Comparison of ENCODE assay signal across 15 cellular contexts in genomic region chrX:115058276-115058675, GRCh38. TPM values are rescaled to one million over a fixed set of nuclear protein-coding genes. Genes with fewer than 3 reads are reported as not detected.
A peak's percentile ranks its signal among the peaks of the same experiment; 100 is the strongest.
DNase-seq lines count a peak whose midpoint lies in the region; ATAC-seq and TF ChIP-seq lines count a peak whose summit lies in the region.
"Had no signal": no experiment of that assay in that cellular context is flagged by ENCODE, and none has a peak within 500 bp of the region (broad histone marks: within the 10 kb centered on the region; RNA-seq: fewer than 3 reads in every experiment).

No MANE protein-coding gene starts in this region.

- H2AFZ ChIP-seq in ACC112 (ENCODE audit: low read length, unreplicated experiment) = peak overlapping the region; percentile 32

- no peak for ATAC-seq in HG03342 (IDR thresholded peaks at IDR 0.05; ENCODE audit: unreplicated experiment)
- ATAC-seq: stimulated activated effector memory CD8-positive, alpha-beta T cell treated with anti-CD3 and anti-CD28 coated beads, Interleukin-12 subunit alpha, Interleukin-12 subunit beta, amount 100 ng/mL, for 72 hours had no signal

- DNase-seq in M059J (ENCODE audit: low read depth) (peak; percentile 87), epithelial cell of esophagus (ENCODE audit: low read depth) (peak; percentile 10), medulla oblongata (ENCODE audit: extremely low spot score) (peak; percentile 1)
- no peak for DNase-seq in activated naive CD4-positive, alpha-beta T cell treated with Interleukin-2 at 50 U/mL for 16 hours
- DNase-seq in stimulated activated CD4-positive, alpha-beta T cell treated with anti-CD3 and anti-CD28 coated beads, Interleukin-1b, Interleukin-23, amount 100 ng/mL, for 48 hours = no peak
- no peak for DNase-seq in NK-92 treated with Interleukin-12 subunit alpha and Interleukin-12 subunit beta, amount 100 ng/mL, for 24 hours (lab: John Stamatoyannopoulos, UW)
- DNase-seq: caudate nucleus; GDM1; KBM-7; NCI-H2081; stimulated activated CD4-positive, alpha-beta T cell treated with anti-CD3 and anti-CD28 coated beads, Interleukin-12 subunit alpha, Interleukin-12 subunit beta, amount 100 ng/mL, for 4 hours had no signal

- no peaks in the 10 kb centered on the region for H3K27me3 ChIP-seq in ACC112 (ENCODE audit: insufficient read depth, low read length)

- H3K79me2 ChIP-seq in ACC112 (ENCODE audit: control insufficient read depth, insufficient read depth, low read length, unreplicated experiment) = no peaks in the 10 kb centered on the region

- H3K27ac ChIP-seq in ACC112 (ENCODE audit: low read depth, low read length) = peak overlapping the region; percentile 79

- TF ChIP-seq CTCF in epithelial cell of esophagus (IDR thresholded peaks at IDR 0.05; ENCODE audit: insufficient read depth, low read depth, low read length, missing control alignments) = no peak

- peaks cover 17% of the 10 kb centered on the region for H3K4me1 ChIP-seq in ACC112 (ENCODE audit: control insufficient read depth, insufficient read depth, low read length, unreplicated experiment)

- H3K4me3 ChIP-seq in ACC112 (ENCODE audit: low read depth, low read length) = 0 out of 2 replicates have a peak overlapping the region, but pooled peaks have one; percentile 27
- no peak overlapping the region for H3K4me3 ChIP-seq in epithelial cell of esophagus (ENCODE audit: low read length)

- no peaks in the 10 kb centered on the region for H3K36me3 ChIP-seq in ACC112 (ENCODE audit: insufficient read depth, low read length)

RNA-seq across cellular contexts. Expression of gene IL13RA2, which starts 40.9 kb away (rescaled TPM):
- 143 and 152 TPM in 2 replicates for total RNA-seq in M059J (2014; rRNA removed; shearing (Covaris generic))
- total RNA-seq: mononuclear cell had no signal

Comparison
In these comparisons a context has a peak if more than half of its experiments do, and no peak if none do; other contexts are left out.
1. DNase-seq: peak in M059J (single experiment), epithelial cell of esophagus (single experiment) and medulla oblongata (single experiment); none in activated naive CD4-positive, alpha-beta T cell treated with Interleukin-2 at 50 U/mL for 16 hours (single experiment), stimulated activated CD4-positive, alpha-beta T cell treated with anti-CD3 and anti-CD28 coated beads, Interleukin-1b, Interleukin-23, amount 100 ng/mL, for 48 hours (single experiment) and NK-92 treated with Interleukin-12 subunit alpha and Interleukin-12 subunit beta, amount 100 ng/mL, for 24 hours (single experiment).